ENCODE assay signal across 8 cellular contexts in the genomic region with DNA sequence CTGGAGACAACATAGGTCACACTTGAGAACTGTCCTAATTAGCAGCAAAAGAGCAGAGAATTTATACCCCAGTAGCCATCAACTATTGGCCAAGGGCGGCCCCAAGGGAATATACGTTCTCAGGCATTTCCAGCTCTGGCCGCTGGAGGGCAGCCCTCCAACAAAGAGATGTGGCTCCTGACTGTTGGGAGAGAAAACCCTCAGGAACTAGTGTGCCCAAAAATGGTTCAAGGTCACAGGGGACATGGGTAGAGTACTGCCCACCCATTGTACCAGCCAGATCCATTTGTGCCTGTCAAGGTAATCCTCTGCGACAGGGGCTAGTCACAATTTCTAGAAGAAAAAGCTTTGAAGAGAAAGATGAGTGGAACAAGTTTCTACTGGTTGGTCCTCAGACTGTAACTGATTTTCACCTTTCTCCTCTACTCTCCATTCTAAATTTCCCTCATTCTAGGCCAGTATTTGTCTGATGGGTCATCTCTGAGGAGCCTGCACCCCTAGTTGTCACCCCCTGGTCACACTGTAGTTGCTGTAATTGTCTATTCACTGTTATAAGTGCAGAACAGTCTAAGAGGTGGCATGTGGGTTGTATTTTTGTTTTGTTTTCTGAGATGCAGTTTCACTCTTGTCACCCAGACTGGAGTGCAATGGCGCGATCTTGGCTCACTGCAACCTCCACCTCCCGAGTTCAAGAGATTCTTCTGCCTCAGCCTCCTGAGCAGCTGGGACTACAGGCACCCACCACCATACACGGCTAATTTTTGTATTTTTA. TPM values are rescaled to one million over a fixed set of nuclear protein-coding genes. Genes with fewer than 3 reads are reported as not detected.
DNase-seq lines count a peak whose midpoint lies in the region; ATAC-seq and TF ChIP-seq lines count a peak whose summit lies in the region.

No MANE protein-coding gene starts in this region.

- H3K36me3 ChIP-seq in colonic mucosa (no peaks in the 10 kb centered on the region), lung (ENCODE audit: control insufficient read depth in 2 of 2, insufficient read depth in 2 of 2, low read length in 2 of 2) (no peaks in the 10 kb centered on the region)

- no peaks in the 10 kb centered on the region for H3K9me3 ChIP-seq in colonic mucosa
- no peaks in the 10 kb centered on the region for H3K9me3 ChIP-seq in lung (ENCODE audit: control insufficient read depth in 2 of 2, insufficient read depth in 1 of 2, low read length in 1 of 2)

- 45 to 52% methylated on average over 8 of the region's 8 CpGs for WGBS in lung, 2 donors

- intact Hi-C loops in colonic mucosa (cut with DNase I): loop anchor here (5.0 kb wide), 1 partner anchor 386 kb away; no protein-coding TSS in a partner anchor

- peak; percentile 75 for DNase-seq in AG08395 (ENCODE audit: low spot score)
- peak; percentile 59 for DNase-seq in NCI-H2227 (lab: John Stamatoyannopoulos, UW; ENCODE audit: unreplicated experiment)
- peak; percentile 64 to 74 for DNase-seq in activated CD4-positive, alpha-beta T cell treated with anti-CD3 and anti-CD28 coated beads for 4 hours
- DNase-seq in colonic mucosa: peak; percentile 69
- DNase-seq in lung (ENCODE audit: low spot score): peak; percentile 64
- DNase-seq in stimulated activated CD8-positive, alpha-beta memory T cell treated with anti-CD3 and anti-CD28 coated beads, Interleukin-15, amount 100 ng/mL, for 24 hours (ENCODE audit: low read depth): peak; percentile 42

- H3K4me3 ChIP-seq in colonic mucosa (no peak overlapping the region), lung (no peak overlapping the region)

- H3K4me1 ChIP-seq in colonic mucosa: no peaks in the 10 kb centered on the region
- H3K4me1 ChIP-seq in lung (ENCODE audit: control insufficient read depth in 2 of 2, insufficient read depth in 2 of 2, low read length in 2 of 2): no peaks in the 10 kb centered on the region

- H3K9ac ChIP-seq in colonic mucosa (ENCODE audit: low read depth in 2 of 2, low read length in 2 of 2): no peak overlapping the region

- TF ChIP-seq CTCF in colonic mucosa (IDR thresholded peaks at IDR 0.05): peak; percentile 84
- TF ChIP-seq CTCF in lung (IDR thresholded peaks at IDR 0.05; ENCODE audit: control extremely low read depth, extremely low read depth): peak; percentile 75

- ATAC-seq in GM18861 (IDR thresholded peaks at IDR 0.05; ENCODE audit: unreplicated experiment): peak; percentile 86
- peak; percentile 87 for ATAC-seq in HG03108 (IDR thresholded peaks at IDR 0.05; ENCODE audit: unreplicated experiment)
- peak; percentile 82 for ATAC-seq in lung (ENCODE audit: insufficient read depth, low FRiP score)

- H3K27ac ChIP-seq in colonic mucosa (no peak overlapping the region), lung (ENCODE audit: low read depth in 1 of 2, low read length in 1 of 2) (no peak overlapping the region)

- H3K27me3 ChIP-seq in colonic mucosa: no peaks in the 10 kb centered on the region
- no peaks in the 10 kb centered on the region for H3K27me3 ChIP-seq in lung (ENCODE audit: control insufficient read depth, insufficient read depth)

RNA-seq across cellular contexts. Expression of gene C7orf33, which starts 14.7 kb away (rescaled TPM):
- total RNA-seq in colonic mucosa (not detected), lung (not detected)
- not detected for polyA plus RNA-seq in lung
